In genomic region chr20:25252226-25252625, GRCh38 we compare ENCODE assay signal across 16 cellular contexts. TPM values are rescaled to one million over a fixed set of nuclear protein-coding genes. Genes with fewer than 3 reads are reported as not detected.
DNase-seq lines count a peak whose midpoint lies in the region; ATAC-seq and TF ChIP-seq lines count a peak whose summit lies in the region.
"Had no signal": no experiment of that assay in that cellular context is flagged by ENCODE, and none has a peak within 500 bp of the region (broad histone marks: within the 10 kb centered on the region; RNA-seq: fewer than 3 reads in every experiment).

No MANE protein-coding gene starts in this region.

- CTCF ChIA-PET in naive thymus-derived CD4-positive, alpha-beta T cell (lab: Charles Lee): interaction anchor here (0.6 kb wide), 1 partner anchor 32 kb away, joined by 3 read pairs; no protein-coding TSS in a partner anchor

- H3K4me1 ChIP-seq in heart right ventricle: peaks cover 8 to 88% (median 58%) of the 10 kb centered on the region in 9 donors
- H3K4me1 ChIP-seq in naive thymus-derived CD4-positive, alpha-beta T cell (ENCODE audit: control insufficient read depth in 2 of 2, insufficient read depth in 2 of 2, low read length in 2 of 2): peaks cover under 1 to 1% of the 10 kb centered on the region in 2 donors

- 38 to 50% methylated on average over 6 of the region's 6 CpGs for WGBS in heart right ventricle, 2 donors

- no peak overlapping the region for H3K4me3 Mint-ChIP-seq in chondrocyte (ENCODE audit: unreplicated experiment)
- peak overlapping the region in 2 of 10 donors; percentile 17 to 93 for H3K4me3 Mint-ChIP-seq in naive thymus-derived CD4-positive, alpha-beta T cell
- H3K4me3 Mint-ChIP-seq: natural killer cell had no signal

- peak overlapping the region in 4 of 10 donors; percentile 80 to 96 (median 92) for H3K4me3 ChIP-seq in heart right ventricle
- H3K4me3 ChIP-seq in naive thymus-derived CD4-positive, alpha-beta T cell (ENCODE audit: low read length): no peak overlapping the region
- H3K4me3 ChIP-seq: adrenal gland, SJSA1, skin epidermis had no signal

- H3K27ac ChIP-seq in heart right ventricle: peak overlapping the region in 8 of 10 donors; percentile 36 to 98 (median 95)
- H3K27ac ChIP-seq in naive thymus-derived CD4-positive, alpha-beta T cell (ENCODE audit: low read depth, low read length): no peak overlapping the region
- H3K27ac ChIP-seq: adrenal gland, SJSA1, skin epidermis had no signal

- peaks cover 0 to 16% (median 0%) of the 10 kb centered on the region in 9 donors for H3K36me3 ChIP-seq in heart right ventricle
- peaks cover 0 to 3% (median 0%) of the 10 kb centered on the region in 3 experiments for H3K36me3 ChIP-seq in naive thymus-derived CD4-positive, alpha-beta T cell (ENCODE audit: control insufficient read depth in 2 of 3, insufficient read depth in 3 of 3, low read length in 3 of 3)
- H3K36me3 ChIP-seq: adrenal gland had no signal

- H3K27me3 Mint-ChIP-seq in chondrocyte (ENCODE audit: low read depth): no peaks in the 10 kb centered on the region
- H3K27me3 Mint-ChIP-seq in naive thymus-derived CD4-positive, alpha-beta T cell: no peaks in the 10 kb centered on the region
- H3K27me3 Mint-ChIP-seq: type B pancreatic cell had no signal

- TF ChIP-seq CTCF in heart right ventricle (IDR thresholded peaks at IDR 0.05) (no peak), chondrocyte (IDR thresholded peaks at IDR 0.05) (no peak)

- intact Hi-C loops in heart right ventricle (cut with DNase I): loop anchor here in 3 of 10 donors (2.0 to 10.0 kb wide), 4 partner anchors 23 to 177 kb away; partner anchors contain the start of gene ENTPD6 (in 1 of the 3)
- intact Hi-C loops in left cardiac atrium (cut with DNase I): loop anchor here in 1 of 2 donors (10.0 kb wide), 1 partner anchor 257 kb away; the partner anchor contains the start of gene APMAP
- intact Hi-C loops in naive thymus-derived CD4-positive, alpha-beta T cell (cut with micrococcal nuclease): no loop called here

- no peaks in the 10 kb centered on the region for H3K9me3 Mint-ChIP-seq in chondrocyte (ENCODE audit: low read depth)
- peaks cover 0 to 3% (median 0%) of the 10 kb centered on the region in 11 donors for H3K9me3 Mint-ChIP-seq in naive thymus-derived CD4-positive, alpha-beta T cell
- H3K9me3 Mint-ChIP-seq: natural killer cell, type B pancreatic cell had no signal

- peaks cover 1% of the 10 kb centered on the region for H3K36me3 Mint-ChIP-seq in chondrocyte (ENCODE audit: low read depth)
- peaks cover 0 to 8% (median 0%) of the 10 kb centered on the region in 5 donors for H3K36me3 Mint-ChIP-seq in naive thymus-derived CD4-positive, alpha-beta T cell
- H3K36me3 Mint-ChIP-seq: natural killer cell, type B pancreatic cell had no signal

- H3K27ac Mint-ChIP-seq in chondrocyte (ENCODE audit: unreplicated experiment): peak overlapping the region; percentile 47
- peak overlapping the region in 6 of 9 donors; percentile 5 to 77 (median 52) for H3K27ac Mint-ChIP-seq in naive thymus-derived CD4-positive, alpha-beta T cell
- H3K27ac Mint-ChIP-seq: type B pancreatic cell had no signal

- H3K27me3 ChIP-seq in heart right ventricle: no peaks in the 10 kb centered on the region
- no peaks in the 10 kb centered on the region for H3K27me3 ChIP-seq in naive thymus-derived CD4-positive, alpha-beta T cell (ENCODE audit: control insufficient read depth in 2 of 2, insufficient read depth in 2 of 2, low read length in 2 of 2)
- H3K27me3 ChIP-seq: adrenal gland, SJSA1 had no signal

- peaks cover 74% of the 10 kb centered on the region for H3K4me1 Mint-ChIP-seq in chondrocyte (ENCODE audit: low read depth)
- peaks cover 30 to 73% (median 61%) of the 10 kb centered on the region in 7 donors for H3K4me1 Mint-ChIP-seq in naive thymus-derived CD4-positive, alpha-beta T cell

- POLR2A ChIA-PET in naive thymus-derived CD4-positive, alpha-beta T cell (lab: Charles Lee): no interaction called here

- DNase-seq in heart right ventricle: no peak
- no peak for DNase-seq in left cardiac atrium
- DNase-seq in chondrocyte (ENCODE audit: low spot score): no peak
- DNase-seq in naive thymus-derived CD4-positive, alpha-beta T cell: no peak
- no peak for DNase-seq in kidney tubule cell (ENCODE audit: low spot score)
- no peak for DNase-seq in inferior parietal cortex (ENCODE audit: extremely low spot score)
- DNase-seq in HPDE6-E6E7 (ENCODE audit: extremely low spot score): no peak
- DNase-seq: KBM-7, natural killer cell, NCI-H1694, NCI-H774 had no signal

- H3K9me3 ChIP-seq in heart right ventricle: no peaks in the 10 kb centered on the region
- H3K9me3 ChIP-seq in naive thymus-derived CD4-positive, alpha-beta T cell (ENCODE audit: control insufficient read depth in 2 of 3, low read length in 3 of 3): no peaks in the 10 kb centered on the region
- H3K9me3 ChIP-seq: adrenal gland had no signal

- no peak for ATAC-seq in heart right ventricle
- ATAC-seq in left cardiac atrium: no peak
- no peak for ATAC-seq in naive thymus-derived CD4-positive, alpha-beta T cell
- ATAC-seq in HG02759 (IDR thresholded peaks at IDR 0.05; ENCODE audit: unreplicated experiment): no peak
- ATAC-seq: natural killer cell had no signal

RNA-seq across cellular contexts. Expression of gene PYGB, which starts 4.3 kb away (rescaled TPM):
- total RNA-seq in heart right ventricle: 100 to 1,000 TPM; 203 to 462 (median 276) TPM
- 100 to 1,000 TPM in 1 of 2 donors, 10 to 100 TPM in 1; 83.1 to 250 TPM for polyA plus RNA-seq in heart right ventricle
- 100 to 1,000 TPM; 103 to 152 TPM for total RNA-seq in left cardiac atrium
- 130 to 171 TPM (median 170 TPM) in 3 replicates for total RNA-seq in chondrocyte
- total RNA-seq in naive thymus-derived CD4-positive, alpha-beta T cell: 10 to 100 TPM; 29.8 to 45.2 (median 43.6) TPM
- 10 to 100 TPM; 55.9 to 81.6 TPM for polyA plus RNA-seq in naive thymus-derived CD4-positive, alpha-beta T cell

RNA-seq across cellular contexts. Expression of gene ENTPD6, which starts 56.7 kb away (rescaled TPM):
- 100 to 1,000 TPM in 3 of 10 donors, 10 to 100 TPM in 7; 54.6 to 141 (median 78.0) TPM for total RNA-seq in heart right ventricle
- polyA plus RNA-seq in heart right ventricle: 100 to 1,000 TPM; 161 to 167 TPM
- total RNA-seq in left cardiac atrium: 100 to 1,000 TPM; 110 to 127 TPM
- 42.2 to 53.5 TPM (median 50.3 TPM) in 3 replicates for total RNA-seq in chondrocyte
- 100 to 1,000 TPM in 2 of 5 experiments, 10 to 100 TPM in 3; 41.1 to 108 (median 74.4) TPM for total RNA-seq in naive thymus-derived CD4-positive, alpha-beta T cell
- polyA plus RNA-seq in naive thymus-derived CD4-positive, alpha-beta T cell: 10 to 100 TPM; 43.7 to 56.9 TPM
